ENCODE assay signal across 21 cellular contexts in the genomic region with DNA sequence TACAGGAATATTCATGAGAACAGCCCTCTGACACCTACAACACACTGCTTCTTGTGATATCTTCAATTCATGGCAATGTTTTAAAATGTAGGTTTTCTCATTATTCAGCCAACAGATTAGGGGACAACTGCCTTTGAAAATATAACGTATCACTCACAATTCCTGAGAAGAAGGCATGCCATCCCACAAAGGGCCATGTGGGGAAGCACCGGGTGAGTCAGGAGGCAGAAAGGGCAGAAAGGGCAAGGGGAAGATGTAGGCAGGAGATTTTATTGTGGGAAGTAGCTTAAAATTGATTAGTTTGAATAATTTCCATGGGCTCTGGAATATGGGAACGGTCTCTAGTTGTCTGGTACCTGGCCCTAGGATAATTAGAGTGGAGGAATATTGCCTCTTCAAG.
"Had no signal": no experiment of that assay in that cellular context is flagged by ENCODE, and none has a peak within 500 bp of the region (broad histone marks: within the 10 kb centered on the region; RNA-seq: fewer than 3 reads in every experiment).

No MANE protein-coding gene starts in this region.

- H3K36me3 ChIP-seq: ascending aorta, left ventricle myocardium inferior, sigmoid colon, upper lobe of left lung had no signal

- H3K9me3 ChIP-seq: ascending aorta, sigmoid colon, upper lobe of left lung had no signal

- H2AFZ ChIP-seq: hepatocyte had no signal

- ATAC-seq: natural killer cell; stimulated activated naive B cell treated with anti-CD40 and anti-IgM and Interleukin-4, amounts not matched to agents 10 μg/mL and 1 μg/mL and 100 μg/mL, for 72 hours; T-cell; WTC11 had no signal

- H3K4me1 ChIP-seq: ascending aorta, left ventricle myocardium inferior, sigmoid colon, upper lobe of left lung had no signal

- H3K27ac ChIP-seq: ascending aorta, hepatocyte, left ventricle myocardium inferior, sigmoid colon, upper lobe of left lung had no signal

- H3K4me3 ChIP-seq: ascending aorta, hepatocyte, left ventricle myocardium inferior, sigmoid colon, upper lobe of left lung had no signal

- DNase-seq: activated CD4-positive, alpha-beta memory T cell treated with anti-CD3 and anti-CD28 coated beads for 36 hours; activated CD4-positive, alpha-beta T cell treated with anti-CD3 and anti-CD28 coated beads for 4 hours; activated gamma-delta T cell; activated T-cell treated with anti-CD3 and anti-CD28 coated beads for 4 hours; effector memory CD4-positive, alpha-beta T cell; foreskin melanocyte; glutamatergic neuron; immature natural killer cell; left ventricle myocardium inferior; natural killer cell; retina; sigmoid colon; stimulated activated CD4-positive, alpha-beta T cell treated with anti-CD3 and anti-CD28 coated beads, Interleukin-2, amount 100 ng/mL, for 48 hours; stimulated activated CD8-positive, alpha-beta memory T cell treated with anti-CD3 and anti-CD28 coated beads, Interleukin-4, amount 100 ng/mL, for 48 hours; stimulated activated naive B cell treated with anti-CD40 and anti-IgM and Interleukin-4, amounts not matched to agents 10 μg/mL and 1 μg/mL and 100 μg/mL, for 72 hours; T-cell; upper lobe of left lung had no signal

- H3K79me2 ChIP-seq: hepatocyte had no signal

- FAIRE-seq: colon had no signal

- H3K27me3 ChIP-seq: ascending aorta, hepatocyte, sigmoid colon, upper lobe of left lung had no signal

- H3K4me2 ChIP-seq: hepatocyte had no signal
